8 cellular contexts compared by ENCODE assay signal in the genomic region with DNA sequence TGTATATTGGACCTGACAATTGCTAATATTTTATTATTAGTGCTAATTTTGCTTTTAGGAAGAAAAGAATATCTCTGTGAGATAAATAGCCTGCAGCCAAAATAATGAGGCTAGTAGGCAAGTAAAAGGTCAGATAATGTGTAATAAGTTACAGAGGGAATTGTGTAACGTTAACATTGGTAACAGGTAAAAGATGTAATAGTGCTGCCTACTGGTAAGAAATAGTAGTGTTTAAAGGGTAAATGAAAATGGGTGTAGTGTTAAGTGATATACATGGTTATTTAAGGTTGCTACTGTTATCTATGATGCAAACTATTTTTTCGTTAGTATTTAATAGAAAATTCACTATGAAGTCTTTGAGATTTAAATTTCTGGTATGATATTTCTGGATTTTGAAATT. TPM values are rescaled to one million over a fixed set of nuclear protein-coding genes. Genes with fewer than 3 reads are reported as not detected.
A peak's percentile ranks its signal among the peaks of the same experiment; 100 is the strongest.
DNase-seq lines count a peak whose midpoint lies in the region; ATAC-seq and TF ChIP-seq lines count a peak whose summit lies in the region.

No MANE protein-coding gene starts in this region.

- in situ Hi-C loops in KBM-7 (cut with MboI; ENCODE audit: low pct_unique_long_range_greater_than_20kb, low sequenced_read_pairs): loop anchor here (25.0 kb wide), 1 partner anchor 318 kb away; no protein-coding TSS in a partner anchor

- no peak overlapping the region for H3K27ac ChIP-seq in adrenal gland
- H3K27ac ChIP-seq in neural progenitor cell: no peak overlapping the region

- no peaks in the 10 kb centered on the region for H4K20me1 ChIP-seq in neural progenitor cell (ENCODE audit: low read depth)

- DNase-seq in AG09309 (ENCODE audit: low read depth) (no peak), KBM-7 (peak; percentile 57), adrenal gland (no peak), neural progenitor cell (ENCODE audit: low spot score) (peak; percentile 9), Right ventricle myocardium superior (no peak), posterior vena cava (ENCODE audit: low spot score) (no peak)
- DNase-seq in activated CD8-positive, alpha-beta memory T cell treated with anti-CD3 and anti-CD28 coated beads, Interleukin-2, amount 50 U/mL, for 4 hours: no peak

- H3K27me3 ChIP-seq in adrenal gland: no peaks in the 10 kb centered on the region
- H3K27me3 ChIP-seq in neural progenitor cell: no peaks in the 10 kb centered on the region

- H3K27ac Mint-ChIP-seq in neural progenitor cell: no peak overlapping the region

- no peak overlapping the region for H2AFZ ChIP-seq in neural progenitor cell (replicated peaks)

- H3K36me3 ChIP-seq in adrenal gland (replicated peaks in 1 of 2) (no peaks in the 10 kb centered on the region), neural progenitor cell (no peaks in the 10 kb centered on the region)

- H3K27me3 Mint-ChIP-seq in neural progenitor cell (ENCODE audit: insufficient read depth, low read depth): no peaks in the 10 kb centered on the region

- H3K4me1 ChIP-seq in adrenal gland (replicated peaks in 1 of 2) (no peaks in the 10 kb centered on the region), neural progenitor cell (no peaks in the 10 kb centered on the region)

- no peaks in the 10 kb centered on the region for H3F3A ChIP-seq in neural progenitor cell (ENCODE audit: low read depth)

- H3K4me3 Mint-ChIP-seq in neural progenitor cell: no peak overlapping the region

- WGBS in adrenal gland, 4 donors: 29 to 43% (median 36%) methylated on average over 2 of the region's 2 CpGs

- H3K9ac ChIP-seq in neural progenitor cell: no peak overlapping the region

- no peaks in the 10 kb centered on the region for H3K4me1 Mint-ChIP-seq in neural progenitor cell

- ATAC-seq in GM19372 (IDR thresholded peaks at IDR 0.05; ENCODE audit: low read depth, unreplicated experiment) (peak; percentile 62), Right ventricle myocardium superior (ENCODE audit: poor library complexity) (no peak)

- no peaks in the 10 kb centered on the region for H3K9me3 Mint-ChIP-seq in neural progenitor cell

- TF ChIP-seq POLR2A in adrenal gland (IDR thresholded peaks at IDR 0.05): no peak

- no peak overlapping the region for H3K4me3 ChIP-seq in AG09309 (ENCODE audit: control insufficient read depth, low read depth, low read length)
- no peak overlapping the region for H3K4me3 ChIP-seq in adrenal gland
- no peak overlapping the region for H3K4me3 ChIP-seq in neural progenitor cell

- H3K4me2 ChIP-seq in neural progenitor cell: no peak overlapping the region

- H3K9me3 ChIP-seq in adrenal gland (replicated peaks in 1 of 3): no peaks in the 10 kb centered on the region
- H3K9me3 ChIP-seq in neural progenitor cell (ENCODE audit: low read depth): no peaks in the 10 kb centered on the region

- intact Hi-C loops in adrenal gland (cut with DNase I) (no loop called here), Right ventricle myocardium superior (cut with DNase I) (no loop called here), posterior vena cava (cut with DNase I) (loop anchor here in 1 of 2 donors (10.0 kb wide), 1 partner anchor 321 kb away; no protein-coding TSS in a partner anchor)

- no peaks in the 10 kb centered on the region for H3K36me3 Mint-ChIP-seq in neural progenitor cell

- no peaks in the 10 kb centered on the region for H3K79me2 ChIP-seq in neural progenitor cell (ENCODE audit: low read depth)

- TF ChIP-seq CTCF in AG09309 (IDR thresholded peaks at IDR 0.05; ENCODE audit: control insufficient read depth, insufficient read depth, low read depth, low read length, missing control alignments) (peak; percentile 31), adrenal gland (IDR thresholded peaks at IDR 0.05) (peak in 5 of 6 experiments; percentile 28 to 48 (median 37)), neural progenitor cell (IDR thresholded peaks at IDR 0.05) (peak; percentile 65)

RNA-seq across cellular contexts. Expression of gene FOXP2, which starts 9.2 kb away (rescaled TPM):
- total RNA-seq in adrenal gland: 1 to 10 TPM; 1.1 to 6.8 (median 3.0) TPM
- polyA plus RNA-seq in adrenal gland: 1 to 10 TPM; 1.4 to 2.4 (median 1.5) TPM
- 0.25 and 1.1 TPM in 2 replicates for total RNA-seq in neural progenitor cell (ENCODE audit: low replicate concordance)
- total RNA-seq in Right ventricle myocardium superior: 2.3 TPM
- 1 to 10 TPM; 9.9 to 10.0 TPM for total RNA-seq in posterior vena cava

Comparison
In these comparisons a context has a peak if more than half of its experiments do, and no peak if none do; other contexts are left out.
1. DNase-seq: peak in KBM-7 (single experiment) and neural progenitor cell (single experiment); none in AG09309 (single experiment), adrenal gland (0 of 7), activated CD8-positive, alpha-beta memory T cell treated with anti-CD3 and anti-CD28 coated beads, Interleukin-2, amount 50 U/mL, for 4 hours (single experiment), Right ventricle myocardium superior (single experiment) and posterior vena cava (single experiment).
2. Peak in every context shown above with its lines, with median percentiles within 50 percentile points of each other: CTCF ChIP-seq.